ENCODE assay signal across 31 cellular contexts in the genomic region with DNA sequence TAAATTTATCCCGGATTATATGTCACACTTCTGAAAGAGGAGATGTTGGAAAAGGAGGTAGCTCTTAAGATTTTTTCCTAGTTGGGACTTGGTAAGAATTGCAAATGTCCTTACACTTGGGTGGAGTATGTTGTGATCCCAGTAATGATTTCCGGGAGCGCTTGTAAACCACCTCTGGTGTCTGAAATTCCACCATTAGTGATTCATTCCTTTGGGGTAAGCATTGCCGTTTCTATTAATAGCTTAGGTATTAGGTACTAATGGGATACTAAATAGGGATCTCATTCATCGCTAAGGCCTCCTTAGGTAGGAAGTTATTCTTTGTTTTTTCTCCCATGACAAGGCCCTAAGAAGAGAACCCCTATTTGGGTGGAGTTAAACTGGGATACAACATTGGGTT. TPM values are rescaled to one million over a fixed set of nuclear protein-coding genes. Genes with fewer than 3 reads are reported as not detected.
DNase-seq lines count a peak whose midpoint lies in the region; ATAC-seq, FAIRE-seq and TF ChIP-seq lines count a peak whose summit lies in the region.
"Had no signal": no experiment of that assay in that cellular context is flagged by ENCODE, and none has a peak within 500 bp of the region (broad histone marks: within the 10 kb centered on the region; RNA-seq: fewer than 3 reads in every experiment).

No MANE protein-coding gene starts in this region.

- H3K36me3 ChIP-seq in gastroesophageal sphincter, result no peaks in the 10 kb centered on the region
- H3K36me3 ChIP-seq in pancreas, result no peaks in the 10 kb centered on the region
- H3K36me3 ChIP-seq in subcutaneous abdominal adipose tissue (ENCODE audit: control insufficient read depth in 5 of 5, insufficient read depth in 5 of 5, low read length in 5 of 5), result no peaks in the 10 kb centered on the region
- H3K36me3 ChIP-seq: BLaER1, transverse colon had no signal

- intact Hi-C loops in pancreas (cut with DNase I), result no loop called here

- no peak for TF ChIP-seq EP300 in gastroesophageal sphincter (IDR thresholded peaks at IDR 0.05)

- no peak for TF ChIP-seq POLR2A in gastroesophageal sphincter (IDR thresholded peaks at IDR 0.05)

- H3K4me1 ChIP-seq in gastroesophageal sphincter, result peaks cover 0 to 45% (median 6%) of the 10 kb centered on the region in 3 donors
- H3K4me1 ChIP-seq in pancreas, result no peaks in the 10 kb centered on the region
- peaks cover 3 to 63% (median 27%) of the 10 kb centered on the region in 5 donors for H3K4me1 ChIP-seq in subcutaneous abdominal adipose tissue (ENCODE audit: control insufficient read depth in 5 of 5, insufficient read depth in 5 of 5, low read length in 5 of 5)

- H3K4me3 ChIP-seq in gastroesophageal sphincter, result no peak overlapping the region
- no peak overlapping the region for H3K4me3 ChIP-seq in pancreas
- H3K4me3 ChIP-seq in subcutaneous abdominal adipose tissue (ENCODE audit: low read depth in 1 of 5, low read length in 5 of 5), result no peak overlapping the region
- H3K4me3 ChIP-seq: BLaER1, dorsolateral prefrontal cortex, GM12878, PC-9, transverse colon had no signal

- TF ChIP-seq CTCF in gastroesophageal sphincter (IDR thresholded peaks at IDR 0.05), result no peak
- no peak for TF ChIP-seq CTCF in pancreas (IDR thresholded peaks at IDR 0.05)

- peak overlapping the region in 3 of 4 donors; percentile 59 to 70 (median 61) for H3K27ac ChIP-seq in gastroesophageal sphincter
- H3K27ac ChIP-seq in pancreas, result peak overlapping the region in 3 of 4 donors; percentile 34 to 72 (median 64)
- peak overlapping the region; percentile 42 for H3K27ac ChIP-seq in subcutaneous abdominal adipose tissue (ENCODE audit: low read depth, low read length)
- H3K27ac ChIP-seq: BLaER1, PC-9 had no signal

- no peak for FAIRE-seq in pancreas (lab: Jason Lieb, UNC)
- FAIRE-seq: endometrium, GM12878 had no signal

- H3K9me3 ChIP-seq in gastroesophageal sphincter (no peaks in the 10 kb centered on the region), pancreas (no peaks in the 10 kb centered on the region), subcutaneous abdominal adipose tissue (ENCODE audit: control insufficient read depth in 5 of 5, low read length in 5 of 5) (no peaks in the 10 kb centered on the region)
- H3K9me3 ChIP-seq: BLaER1, transverse colon had no signal

- peak; percentile 30 for DNase-seq in dermis blood vessel endothelial cell
- no peak for DNase-seq in pancreas
- no peak for DNase-seq in NCI-H1092 treated with DMSO at 0.1 percent for 48 hours (lab: John Stamatoyannopoulos, UW)
- DNase-seq in HuH-7.5 (ENCODE audit: low spot score), result no peak
- DNase-seq: activated CD4-positive, alpha-beta T cell treated with anti-CD3 and anti-CD28 coated beads, Interleukin-2, amount 50 U/mL, for 48 hours; activated CD4-positive, CD25-positive, alpha-beta regulatory T cell treated with anti-CD3 and anti-CD28 coated beads, Interleukin-2, amount 50 U/mL, for 72 hours; activated naive CD4-positive, alpha-beta T cell; activated naive CD8-positive, alpha-beta T cell treated with anti-CD3 and anti-CD28 coated beads, Interleukin-2, amount 50 U/mL, for 24 hours; activated T-cell treated with anti-CD3 and anti-CD28 coated beads, Interleukin-2, amount 50 U/mL, for 72 hours; cerebellar nuclear complex; DMS153; dorsolateral prefrontal cortex; H7; IMR-90; MV-4-11; natural killer cell; NCI-H2107; NCI-H345; nucleus accumbens; PC-9; retina; SHP77; stimulated activated CD8-positive, alpha-beta memory T cell treated with anti-CD3 and anti-CD28 coated beads, Interleukin-4, amount 100 ng/mL, for 48 hours; T-helper 17 cell; transverse colon had no signal

- no peak for ATAC-seq in gastroesophageal sphincter
- peak in 2 of 4 donors; percentile 16 to 18 for ATAC-seq in pancreas
- no peak for ATAC-seq in GM21825 (IDR thresholded peaks at IDR 0.05; ENCODE audit: unreplicated experiment)
- ATAC-seq: activated naive CD8-positive, alpha-beta T cell treated with anti-CD3 and anti-CD28 coated beads, Interleukin-2, amount 50 U/mL, for 24 hours; activated T-cell treated with anti-CD3 and anti-CD28 coated beads, Interleukin-2, amount 50 U/mL, for 72 hours; GM12878; natural killer cell; T-helper 17 cell had no signal

- H3K27me3 ChIP-seq in gastroesophageal sphincter, result no peaks in the 10 kb centered on the region
- no peaks in the 10 kb centered on the region for H3K27me3 ChIP-seq in pancreas
- no peaks in the 10 kb centered on the region for H3K27me3 ChIP-seq in subcutaneous abdominal adipose tissue (ENCODE audit: control insufficient read depth in 5 of 5, insufficient read depth in 4 of 5, low read length in 5 of 5)
- H3K27me3 ChIP-seq: BLaER1, dorsolateral prefrontal cortex, transverse colon had no signal

- 58% methylated on average over 5 of the region's 5 CpGs; no CpG with 5 or more reads in 1 of the 2 donors for WGBS in gastroesophageal sphincter (ENCODE audit: low coverage in 1 of 2), 2 donors
- WGBS in pancreas, 2 donors, result 64 to 66% methylated on average over 5 of the region's 5 CpGs

- no peak overlapping the region for H3K9ac ChIP-seq in subcutaneous abdominal adipose tissue (ENCODE audit: low read length in 5 of 5)
- H3K9ac ChIP-seq: BLaER1 had no signal

RNA-seq across cellular contexts. Expression of a gene that starts 31.9 kb away (rescaled TPM):
- total RNA-seq in dermis blood vessel endothelial cell, result 24.3 and 38.4 TPM in 2 replicates
- 10 to 100 TPM; 42.0 to 93.4 (median 47.9) TPM for total RNA-seq in gastroesophageal sphincter
- 10 to 100 TPM; 19.8 to 52.1 (median 25.3) TPM for total RNA-seq in pancreas
- polyA plus RNA-seq in pancreas, result 10 to 100 TPM; 14.7 to 27.9 TPM
- total RNA-seq: T-helper 17 cell had no signal
